Comparison of ENCODE assay signal across 9 cellular contexts in the genomic region with DNA sequence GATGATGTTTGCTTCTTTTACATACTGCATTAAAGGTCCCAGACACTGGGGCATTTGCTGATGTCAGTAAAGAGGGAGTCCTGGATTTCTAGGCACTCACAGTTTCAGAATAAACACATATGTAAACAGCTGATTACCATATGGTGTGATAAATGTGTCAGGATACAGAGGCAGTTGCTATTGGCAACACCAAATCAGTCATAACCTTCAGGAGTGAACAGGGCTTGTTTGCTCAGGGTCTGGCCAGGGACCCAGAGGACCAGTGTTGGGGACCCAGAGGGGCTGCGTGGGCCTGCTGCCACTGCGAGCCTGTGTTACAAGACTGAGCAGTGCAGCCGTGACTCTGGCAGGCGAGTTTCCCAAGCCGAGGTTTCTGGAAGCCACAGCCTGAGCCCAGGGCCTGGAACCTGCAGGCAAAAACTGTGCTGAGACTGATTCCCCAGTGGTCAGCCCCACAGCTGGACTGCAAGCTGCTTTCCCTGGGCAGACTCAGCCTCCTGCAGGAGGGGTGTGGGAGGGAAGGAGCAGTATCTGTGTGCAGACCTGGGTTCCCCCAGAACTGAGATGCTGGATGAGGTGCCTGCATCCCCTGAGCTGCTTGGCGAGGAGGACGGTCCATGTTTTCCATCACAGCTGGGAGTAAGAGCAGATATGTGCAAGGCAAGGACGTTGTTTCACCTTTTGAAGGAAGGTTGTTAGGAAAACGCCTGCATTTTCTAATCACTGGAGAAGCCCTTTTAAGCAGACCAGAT. TPM values are rescaled to one million over a fixed set of nuclear protein-coding genes. Genes with fewer than 3 reads are reported as not detected.
DNase-seq lines count a peak whose midpoint lies in the region; ATAC-seq and TF ChIP-seq lines count a peak whose summit lies in the region.
"Had no signal": no experiment of that assay in that cellular context is flagged by ENCODE, and none has a peak within 500 bp of the region (broad histone marks: within the 10 kb centered on the region; RNA-seq: fewer than 3 reads in every experiment).

No MANE protein-coding gene starts in this region.

- H3K27ac ChIP-seq in brain microvascular endothelial cell (peak overlapping the region; percentile 77), temporal lobe (ENCODE audit: low read depth, low read length) (peak overlapping the region; percentile 54)

- H3K27me3 ChIP-seq in brain microvascular endothelial cell (replicated peaks), result no peaks in the 10 kb centered on the region

- no peaks in the 10 kb centered on the region for H3K36me3 ChIP-seq in brain microvascular endothelial cell (replicated peaks)

- ATAC-seq in left ventricle myocardium superior, result peak; percentile 80

- intact Hi-C loops in left ventricle myocardium superior (cut with micrococcal nuclease), result no loop called here

- in situ Hi-C loops in brain microvascular endothelial cell (cut with HindIII; ENCODE audit: low pct_ligation_motif_present, low sequenced_read_pairs), result no loop called here

- DNase-seq in NCI-H1694 (lab: John Stamatoyannopoulos, UW), result peak; percentile 83
- peak; percentile 40 for DNase-seq in brain microvascular endothelial cell
- peak; percentile 79 for DNase-seq in left ventricle myocardium superior
- no peak for DNase-seq in SK-N-DZ (ENCODE audit: low spot score)
- no peak for DNase-seq in activated CD4-positive, alpha-beta T cell treated with anti-CD3 and anti-CD28 coated beads for 1 hour
- no peak for DNase-seq in SIG-M5 treated with dmso at 0.1 percent for 504 hours (lab: John Stamatoyannopoulos, UW; ENCODE audit: unreplicated experiment)
- DNase-seq: DMS153, NCI-H187 treated with DMSO at 0.1 percent for 48 hours had no signal

- no peak overlapping the region for H3K4me3 ChIP-seq in brain microvascular endothelial cell (ENCODE audit: low read depth, low read length)

- TF ChIP-seq CTCF in brain microvascular endothelial cell (IDR thresholded peaks at IDR 0.05; ENCODE audit: low read depth, low read length, missing control alignments), result peak; percentile 47

RNA-seq across cellular contexts. Expression of a gene that starts 23.6 kb away (rescaled TPM):
- total RNA-seq in left ventricle myocardium superior (10.1 TPM), temporal lobe (44.5 TPM)
- 14.1 and 14.7 TPM in 2 replicates for polyA plus RNA-seq in SK-N-DZ (2014; cell fraction: cytosol; rRNA removed)
- polyA plus RNA-seq in SK-N-DZ (2014; cell fraction: nucleus; rRNA removed), result 24.9 and 39.7 TPM in 2 replicates

Comparison
In these comparisons a context has a peak if more than half of its experiments do, and no peak if none do; other contexts are left out.
1. DNase-seq: peak in NCI-H1694 (single experiment), brain microvascular endothelial cell (single experiment) and left ventricle myocardium superior (single experiment); none in SK-N-DZ (single experiment), activated CD4-positive, alpha-beta T cell treated with anti-CD3 and anti-CD28 coated beads for 1 hour (single experiment) and SIG-M5 treated with dmso at 0.1 percent for 504 hours (single experiment).